In genomic region chr9:97866848-97867247, GRCh38 we compare ENCODE assay signal across 31 cellular contexts. TPM values are rescaled to one million over a fixed set of nuclear protein-coding genes. Genes with fewer than 3 reads are reported as not detected.
DNase-seq lines count a peak whose midpoint lies in the region; ATAC-seq and TF ChIP-seq lines count a peak whose summit lies in the region.
"Had no signal": no experiment of that assay in that cellular context is flagged by ENCODE, and none has a peak within 500 bp of the region (broad histone marks: within the 10 kb centered on the region; RNA-seq: fewer than 3 reads in every experiment).

No MANE protein-coding gene starts in this region.

- TF ChIP-seq CTCF in OCI-LY7 (conservative IDR thresholded peaks at IDR 0.05; ENCODE audit: low read length), result no peak
- TF ChIP-seq CTCF in left ventricle myocardium inferior (IDR thresholded peaks at IDR 0.05; ENCODE audit: borderline replicate concordance), result no peak

- H2AFZ ChIP-seq in OCI-LY7 (ENCODE audit: low read length), result no peak overlapping the region
- H2AFZ ChIP-seq: hepatocyte had no signal

- peak; percentile 30 for DNase-seq in CD1c-positive myeloid dendritic cell (ENCODE audit: extremely low spot score)
- peak; percentile 60 for DNase-seq in OCI-LY7 (ENCODE audit: low spot score)
- no peak for DNase-seq in left lobe of liver (ENCODE audit: low spot score)
- DNase-seq in left ventricle myocardium inferior, result no peak
- no peak for DNase-seq in NCI-H748 treated with DMSO at 0.1 percent for 48 hours (lab: John Stamatoyannopoulos, UW)
- DNase-seq: activated CD4-positive, alpha-beta T cell treated with anti-CD3 and anti-CD28 coated beads for 36 hours; activated gamma-delta T cell; activated T-cell treated with anti-CD3 and anti-CD28 coated beads, Interleukin-2, amount 50 U/mL, for 24 hours; caudate nucleus; CD8-positive, alpha-beta T cell; DMS 273 treated with DMSO at 0.1 percent for 48 hours; dorsolateral prefrontal cortex; gastrocnemius medialis; Kasumi-1; mammary epithelial cell; NCI-H1092; NCI-H187; NCI-H2171; NCI-H524; right lobe of liver; SK-N-SH; stimulated activated CD4-positive, alpha-beta T cell treated with anti-CD3 and anti-CD28 coated beads, Interleukin-2, amount 100 ng/mL, for 48 hours; substantia nigra had no signal

- peaks cover 15% of the 10 kb centered on the region for H3K9me3 ChIP-seq in OCI-LY7 (ENCODE audit: low read length)
- H3K9me3 ChIP-seq in left ventricle myocardium inferior (replicated peaks), result peaks cover 24% of the 10 kb centered on the region

- no peaks in the 10 kb centered on the region for H4K20me1 ChIP-seq in OCI-LY7 (ENCODE audit: insufficient read depth, low read length)

- H3K4me2 ChIP-seq in OCI-LY7 (ENCODE audit: low read length), result peak overlapping the region; percentile 49
- H3K4me2 ChIP-seq: hepatocyte, SK-N-SH had no signal

- H3K36me3 ChIP-seq in OCI-LY7 (ENCODE audit: insufficient read depth, low read length) (no peaks in the 10 kb centered on the region), left ventricle myocardium inferior (peaks cover 4% of the 10 kb centered on the region)
- H3K36me3 ChIP-seq: gastrocnemius medialis, right lobe of liver had no signal

- BruUV-seq in OCI-LY7 (replicated peaks; lab: Mats Ljungman, UMichigan), result no TSS peak

- peaks cover 58% of the 10 kb centered on the region for H3K27me3 ChIP-seq in left ventricle myocardium inferior (ENCODE audit: low read depth)
- H3K27me3 ChIP-seq: right lobe of liver had no signal

- POLR2A ChIA-PET in OCI-LY7 (lab: Charles Lee), result interaction anchor here (0.6 kb wide), 1 partner anchor 246 kb away, joined by 5 read pairs; no protein-coding TSS in a partner anchor

- intact Hi-C loops in OCI-LY7 (cut with micrococcal nuclease; ENCODE audit: unreplicated experiment), result no loop called here
- intact Hi-C loops in left ventricle myocardium inferior (cut with micrococcal nuclease), result no loop called here

- H3K27ac ChIP-seq in OCI-LY7 (ENCODE audit: low read depth, low read length, poor library complexity, severe bottlenecking) (peak overlapping the region; percentile 32), left ventricle myocardium inferior (replicated peaks) (no peak overlapping the region)
- H3K27ac ChIP-seq: dorsolateral prefrontal cortex, gastrocnemius medialis, hepatocyte, right lobe of liver, RWPE1 had no signal

- CTCF ChIA-PET in OCI-LY7 (lab: Charles Lee; ENCODE audit: unreplicated experiment), result no interaction called here

- H3K4me1 ChIP-seq in OCI-LY7 (ENCODE audit: insufficient read depth, low read length, poor library complexity, severe bottlenecking) (peaks cover 9% of the 10 kb centered on the region), left ventricle myocardium inferior (no peaks in the 10 kb centered on the region)
- H3K4me1 ChIP-seq: gastrocnemius medialis, right lobe of liver had no signal

- ATAC-seq in GM19351 (IDR thresholded peaks at IDR 0.05; ENCODE audit: unreplicated experiment) (peak; percentile 77), HG03442 (IDR thresholded peaks at IDR 0.05; ENCODE audit: unreplicated experiment) (peak; percentile 35), SK-N-SH treated with all-trans-retinoic acid at 6 μM for 48 hours (no peak), left lobe of liver (no peak)
- ATAC-seq: activated CD4-positive, alpha-beta T cell treated with anti-CD3 and anti-CD28 coated beads for 36 hours; CD8-positive, alpha-beta T cell; gastrocnemius medialis; right lobe of liver had no signal

- H3K4me3 ChIP-seq in OCI-LY7 (ENCODE audit: low read depth, low read length, poor library complexity, severe bottlenecking) (peak overlapping the region; percentile 18), left ventricle myocardium inferior (no peak overlapping the region)
- H3K4me3 ChIP-seq: dorsolateral prefrontal cortex, gastrocnemius medialis, hepatocyte, right lobe of liver had no signal

- no peaks in the 10 kb centered on the region for H3K79me2 ChIP-seq in OCI-LY7 (ENCODE audit: insufficient read depth, low read depth, low read length)
- H3K79me2 ChIP-seq: hepatocyte had no signal

- H3K9me2 ChIP-seq in OCI-LY7 (ENCODE audit: insufficient read depth, low read length), result no peaks in the 10 kb centered on the region
- H3K9me2 ChIP-seq: SK-N-SH had no signal

TF ChIP-seq in SK-N-SH treated with all-trans-retinoic acid at 6 μM for 48 hours, 23 proteins besides CTCF, POLR2A, EP300 and RAD21:
- TF ChIP-seq TCF4 (CRISPR knock-in tag; IDR thresholded peaks at IDR 0.05; ENCODE audit: borderline replicate concordance) (no peak), ZFP3 (CRISPR knock-in tag; IDR thresholded peaks at IDR 0.05) (no peak), GLIS3 (CRISPR knock-in tag; IDR thresholded peaks at IDR 0.05) (no peak), ARNTL (CRISPR knock-in tag; IDR thresholded peaks at IDR 0.05; ENCODE audit: borderline replicate concordance, low read depth) (no peak)

RNA-seq across cellular contexts. Expression of gene FOXE1, which starts 13.8 kb away (rescaled TPM):
- not detected in 2 replicates for total RNA-seq in OCI-LY7 (2014; rRNA removed; shearing (Covaris generic))
- total RNA-seq in OCI-LY7 (2022) (not detected in 2 replicates), left lobe of liver (not detected), left ventricle myocardium inferior (not detected)
- total RNA-seq: activated CD8-positive, alpha-beta memory T cell treated with anti-CD3 and anti-CD28 coated beads for 36 hours; dorsolateral prefrontal cortex; gastrocnemius medialis; H1; posterior vena cava; right lobe of liver had no signal

RNA-seq across cellular contexts. Expression of gene TRMO, which starts 55.5 kb away (rescaled TPM):
- 17.6 and 34.7 TPM in 2 replicates for total RNA-seq in OCI-LY7 (2014; rRNA removed; shearing (Covaris generic))
- total RNA-seq in OCI-LY7 (2022), result 9.3 and 10.9 TPM in 2 replicates
- 5.1 TPM for total RNA-seq in left lobe of liver
- 8.2 TPM for total RNA-seq in left ventricle myocardium inferior

Comparison
In these comparisons a context has a peak if more than half of its experiments do, and no peak if none do; other contexts are left out.
1. DNase-seq: peak in CD1c-positive myeloid dendritic cell (single experiment) and OCI-LY7 (single experiment); none in left lobe of liver (single experiment), left ventricle myocardium inferior (single experiment) and NCI-H748 treated with DMSO at 0.1 percent for 48 hours (single experiment).
2. ATAC-seq: peak in GM19351 (single experiment) and HG03442 (single experiment); none in SK-N-SH treated with all-trans-retinoic acid at 6 μM for 48 hours (single experiment) and left lobe of liver (single experiment).